17 cellular contexts compared by ENCODE assay signal in genomic region chr19:14480695-14481069, GRCh38. TPM values are rescaled to one million over a fixed set of nuclear protein-coding genes. Genes with fewer than 3 reads are reported as not detected.
DNase-seq lines count a peak whose midpoint lies in the region; TF ChIP-seq lines count a peak whose summit lies in the region.
"Had no signal": no experiment of that assay in that cellular context is flagged by ENCODE, and none has a peak within 500 bp of the region (broad histone marks: within the 10 kb centered on the region; RNA-seq: fewer than 3 reads in every experiment).

No MANE protein-coding gene starts in this region.

- peaks cover 1 to 23% (median 7%) of the 10 kb centered on the region in 3 donors for H3K36me3 Mint-ChIP-seq in CD8-positive, alpha-beta memory T cell
- H3K36me3 Mint-ChIP-seq: activated naive CD4-positive, alpha-beta T cell treated with anti-CD3 and anti-CD28 coated beads, Interleukin-2, amount 50 U/mL, for 24 hours had no signal

- no peak overlapping the region for H2BK15ac ChIP-seq in mesenchymal stem cell (ENCODE audit: low read depth, poor library complexity, severe bottlenecking)

- no peak overlapping the region for H2AK5ac ChIP-seq in mesenchymal stem cell (ENCODE audit: low read length, severe bottlenecking)

- CTCF ChIA-PET in CD8-positive, alpha-beta memory T cell (lab: Charles Lee) = interaction anchor here (0.7 to 5.7 kb wide), 35 partner anchors 8 to 344 kb away, joined by 3 to 29 read pairs (median 5); partner anchors contain the start of genes ADGRE5 and ASF1B

- peaks cover 4 to 9% of the 10 kb centered on the region in 2 donors for H3K27me3 Mint-ChIP-seq in CD8-positive, alpha-beta memory T cell
- H3K27me3 Mint-ChIP-seq: stimulated activated naive CD8-positive, alpha-beta T cell treated with anti-CD3 and anti-CD28 coated beads, Interleukin-15, Interleukin-2, amounts not matched to agents 100 ng/mL and 50 ng/mL, for 24 hours had no signal

- H4K8ac ChIP-seq in mesenchymal stem cell (ENCODE audit: low read length) = peak overlapping the region; percentile 17

- H3K27ac Mint-ChIP-seq in CD8-positive, alpha-beta memory T cell = peak overlapping the region in 2 of 8 donors; percentile 66 to 75
- H3K27ac Mint-ChIP-seq: activated naive CD4-positive, alpha-beta T cell treated with anti-CD3 and anti-CD28 coated beads, Interleukin-2, amount 50 U/mL, for 24 hours; activated T-cell treated with anti-CD3 and anti-CD28 coated beads, Interleukin-2, amount 50 U/mL, for 72 hours; neural progenitor cell; stimulated activated naive CD8-positive, alpha-beta T cell treated with anti-CD3 and anti-CD28 coated beads, Interleukin-15, Interleukin-2, amounts not matched to agents 100 ng/mL and 50 ng/mL, for 24 hours had no signal

- H3K4ac ChIP-seq in mesenchymal stem cell (ENCODE audit: low read depth in 1 of 2, low read length in 2 of 2) = no peak overlapping the region

- no peak overlapping the region for H3K14ac ChIP-seq in mesenchymal stem cell (ENCODE audit: low read length in 2 of 2)

- H3K9me2 ChIP-seq in GM23248 (ENCODE audit: insufficient read depth) = no peaks in the 10 kb centered on the region

- H4K91ac ChIP-seq in mesenchymal stem cell (ENCODE audit: low read length) = no peak overlapping the region

- no peaks in the 10 kb centered on the region for H4K20me1 ChIP-seq in GM23248 (ENCODE audit: insufficient read depth)

- H3K79me1 ChIP-seq in mesenchymal stem cell (replicated peaks; ENCODE audit: low read length, poor library complexity, severe bottlenecking) = peaks cover 32% of the 10 kb centered on the region

- H3K23ac ChIP-seq in mesenchymal stem cell (ENCODE audit: low read length in 2 of 2) = no peak overlapping the region

- H3K79me2 ChIP-seq in GM23248 (ENCODE audit: insufficient read depth) = peaks cover 11% of the 10 kb centered on the region

- intact Hi-C loops in esophagus muscularis mucosa (cut with DNase I) = no loop called here

- no peaks in the 10 kb centered on the region for H3K9me3 ChIP-seq in CD8-positive, alpha-beta memory T cell (ENCODE audit: low read length)
- H3K9me3 ChIP-seq in GM23248 (ENCODE audit: low read depth) = no peaks in the 10 kb centered on the region
- no peaks in the 10 kb centered on the region for H3K9me3 ChIP-seq in mesenchymal stem cell (ENCODE audit: control insufficient read depth, low read length)
- no peaks in the 10 kb centered on the region for H3K9me3 ChIP-seq in esophagus muscularis mucosa
- H3K9me3 ChIP-seq: mucosa of descending colon, tibial nerve had no signal

- H2BK12ac ChIP-seq in mesenchymal stem cell (ENCODE audit: low read length in 2 of 2) = no peak overlapping the region

- WGBS in GM23248 (ENCODE audit: low coverage in 1 of 2, low lambda C conversion rate in 2 of 2, missing lambda C conversion rate in 2 of 2), 2 experiments = 80 to 85% methylated on average over 4 of the region's 4 CpGs
- 48% methylated on average over 3 of the region's 4 CpGs for WGBS in mesenchymal stem cell
- 77% methylated on average over 3 of the region's 4 CpGs for WGBS in esophagus muscularis mucosa

- no peak overlapping the region for H3K9ac ChIP-seq in GM23248
- H3K9ac ChIP-seq in mesenchymal stem cell (ENCODE audit: low read length) = no peak overlapping the region
- H3K9ac ChIP-seq: neural progenitor cell had no signal

- POLR2A ChIA-PET in CD8-positive, alpha-beta memory T cell (lab: Charles Lee) = interaction anchor here (0.6 to 0.9 kb wide), 2 partner anchors 8 to 93 kb away, joined by 3 to 5 read pairs; no protein-coding TSS in a partner anchor

- peaks cover 5% of the 10 kb centered on the region for H3K4me1 ChIP-seq in CD8-positive, alpha-beta memory T cell (ENCODE audit: insufficient read depth, low read length)
- H3K4me1 ChIP-seq in GM23248 (ENCODE audit: insufficient read depth) (peaks cover 6% of the 10 kb centered on the region), mesenchymal stem cell (ENCODE audit: control insufficient read depth, insufficient read depth, low read depth, low read length) (peaks cover 42% of the 10 kb centered on the region), esophagus muscularis mucosa (peaks cover under 1 to 40% (median 28%) of the 10 kb centered on the region in 4 donors)

- 0 out of 2 replicates have a peak, but pooled peaks have one; percentile 3 for TF ChIP-seq CTCF in WI38 (IDR thresholded peaks at IDR 0.05; ENCODE audit: low read depth, low read length)
- no peak for TF ChIP-seq CTCF in esophagus muscularis mucosa (IDR thresholded peaks at IDR 0.05)

- no peaks in the 10 kb centered on the region for H3K36me3 ChIP-seq in CD8-positive, alpha-beta memory T cell (ENCODE audit: insufficient read depth, low read length)
- H3K36me3 ChIP-seq in GM23248 (ENCODE audit: low read depth) = peaks cover 14% of the 10 kb centered on the region; the same call in 1 of the 2 replicates
- peaks cover 44 to 86% of the 10 kb centered on the region in 2 experiments for H3K36me3 ChIP-seq in mesenchymal stem cell (ENCODE audit: control insufficient read depth in 1 of 2, insufficient read depth in 2 of 2, low read depth in 1 of 2, low read length in 2 of 2)
- H3K36me3 ChIP-seq in esophagus muscularis mucosa = peaks cover 20 to 78% (median 60%) of the 10 kb centered on the region in 4 donors
- H3K36me3 ChIP-seq: neural progenitor cell had no signal

- H3K27me3 ChIP-seq in CD8-positive, alpha-beta memory T cell (ENCODE audit: insufficient read depth, low read length, poor library complexity, severe bottlenecking) = no peaks in the 10 kb centered on the region
- H3K27me3 ChIP-seq in GM23248 (replicated peaks; ENCODE audit: insufficient read depth) = no peaks in the 10 kb centered on the region
- no peaks in the 10 kb centered on the region for H3K27me3 ChIP-seq in mesenchymal stem cell (ENCODE audit: control insufficient read depth in 1 of 2, insufficient read depth in 1 of 2, low read length in 2 of 2)
- H3K27me3 ChIP-seq in esophagus muscularis mucosa = peaks cover 0 to under 1% (median 0%) of the 10 kb centered on the region in 4 donors
- H3K27me3 ChIP-seq: neural progenitor cell had no signal

- no peak overlapping the region for H3K18ac ChIP-seq in mesenchymal stem cell (ENCODE audit: low read depth in 1 of 2, low read length in 2 of 2)

- H3K4me1 Mint-ChIP-seq in CD8-positive, alpha-beta memory T cell = peaks cover 10 to 18% (median 12%) of the 10 kb centered on the region in 3 donors

- no peak overlapping the region for H3K27ac ChIP-seq in CD8-positive, alpha-beta memory T cell (ENCODE audit: low read depth, low read length)
- H3K27ac ChIP-seq in GM23248 (no peak overlapping the region), mesenchymal stem cell (ENCODE audit: low read length, poor library complexity, severe bottlenecking) (peak overlapping the region; percentile 8), esophagus muscularis mucosa (replicated peaks in 1 of 4) (no peak overlapping the region)
- H3K27ac ChIP-seq: neural progenitor cell had no signal

- H3K9me3 Mint-ChIP-seq in CD8-positive, alpha-beta memory T cell = no peaks in the 10 kb centered on the region
- H3K9me3 Mint-ChIP-seq: activated naive CD4-positive, alpha-beta T cell treated with anti-CD3 and anti-CD28 coated beads, Interleukin-2, amount 50 U/mL, for 24 hours; activated T-cell treated with anti-CD3 and anti-CD28 coated beads, Interleukin-2, amount 50 U/mL, for 72 hours; neural progenitor cell; stimulated activated naive CD8-positive, alpha-beta T cell treated with anti-CD3 and anti-CD28 coated beads, Interleukin-15, Interleukin-2, amounts not matched to agents 100 ng/mL and 50 ng/mL, for 24 hours had no signal

- in situ Hi-C loops in GM23248 (cut with MboI) = no loop called here

- DNase-seq in CD8-positive, alpha-beta memory T cell = no peak
- peak; percentile 33 for DNase-seq in GM23248
- DNase-seq in mesenchymal stem cell = peak; percentile 67
- DNase-seq in esophagus muscularis mucosa (ENCODE audit: extremely low spot score) = no peak
- DNase-seq in NCI-H1417 (lab: John Stamatoyannopoulos, UW) = no peak
- DNase-seq in DMS 273 treated with DMSO at 0.1 percent for 48 hours (lab: John Stamatoyannopoulos, UW) = no peak
- DNase-seq in cerebellar nuclear complex (lab: John Stamatoyannopoulos, UW) = no peak
- DNase-seq: NCI-H2029 treated with DMSO at 0.1 percent for 48 hours, small intestine, SW 1271 had no signal

- peak overlapping the region in 5 of 7 donors; percentile 15 to 63 (median 24) for H3K4me3 Mint-ChIP-seq in CD8-positive, alpha-beta memory T cell
- H3K4me3 Mint-ChIP-seq: activated naive CD4-positive, alpha-beta T cell treated with anti-CD3 and anti-CD28 coated beads, Interleukin-2, amount 50 U/mL, for 24 hours; activated T-cell treated with anti-CD3 and anti-CD28 coated beads, Interleukin-2, amount 50 U/mL, for 72 hours; neural progenitor cell; stimulated activated naive CD8-positive, alpha-beta T cell treated with anti-CD3 and anti-CD28 coated beads, Interleukin-15, Interleukin-2, amounts not matched to agents 100 ng/mL and 50 ng/mL, for 24 hours had no signal

- H3K4me2 ChIP-seq in GM23248 (ENCODE audit: unreplicated experiment) (no peak overlapping the region), mesenchymal stem cell (ENCODE audit: low read length, poor library complexity, severe bottlenecking) (no peak overlapping the region)
- H3K4me2 ChIP-seq: neural progenitor cell had no signal

- peaks cover 6% of the 10 kb centered on the region; the same call in 1 of the 2 replicates for H3F3A ChIP-seq in GM23248 (ENCODE audit: insufficient read depth)

- H3K4me3 ChIP-seq in CD8-positive, alpha-beta memory T cell (ENCODE audit: low read length) = no peak overlapping the region
- no peak overlapping the region for H3K4me3 ChIP-seq in GM23248
- H3K4me3 ChIP-seq in WI38 (ENCODE audit: low read depth, low read length) = no peak overlapping the region
- no peak overlapping the region for H3K4me3 ChIP-seq in mesenchymal stem cell (ENCODE audit: insufficient read depth in 1 of 2, low read depth in 1 of 2, low read length in 2 of 2)
- H3K4me3 ChIP-seq in esophagus muscularis mucosa = no peak overlapping the region
- H3K4me3 ChIP-seq: mucosa of descending colon, neural progenitor cell, tibial nerve had no signal

- TF ChIP-seq POLR2A in esophagus muscularis mucosa (IDR thresholded peaks at IDR 0.05; ENCODE audit: low read depth) = no peak

- no peak overlapping the region for H2AFZ ChIP-seq in GM23248
- H2AFZ ChIP-seq in mesenchymal stem cell (ENCODE audit: low read depth, low read length) = no peak overlapping the region
- H2AFZ ChIP-seq: neural progenitor cell had no signal

- no peak for TF ChIP-seq EP300 in esophagus muscularis mucosa (IDR thresholded peaks at IDR 0.05)

- no peak overlapping the region for H2BK5ac ChIP-seq in mesenchymal stem cell (ENCODE audit: low read depth, low read length, poor library complexity, severe bottlenecking)

- H2BK120ac ChIP-seq in mesenchymal stem cell (ENCODE audit: low read depth, low read length) = no peak overlapping the region

RNA-seq across cellular contexts. Expression of gene PTGER1, which starts 5.5 kb away (rescaled TPM):
- not detected for total RNA-seq in CD8-positive, alpha-beta memory T cell
- not detected for polyA plus RNA-seq in CD8-positive, alpha-beta memory T cell
- 0.22 and 2.5 TPM in 2 replicates for total RNA-seq in GM23248 (2014; rRNA removed; shearing (Covaris generic))
- 0.79 and 0.80 TPM in 2 replicates for polyA plus RNA-seq in GM23248 (2016; fragmentation: Nextera tagmentation; extraction: Ambion mirVana)
- 1.2 TPM for polyA plus RNA-seq in mesenchymal stem cell (2013, experiment 1 of 2)
- 1.3 TPM for polyA plus RNA-seq in mesenchymal stem cell (2013, experiment 2 of 2)
- 1 to 10 TPM in 2 of 4 donors, under 1 TPM in 1, not detected in 1; 0.80 to 1.8 (median 1.3) TPM for total RNA-seq in esophagus muscularis mucosa

RNA-seq across cellular contexts. Expression of gene GIPC1, which starts 15.2 kb away (rescaled TPM):
- 10 to 100 TPM; 32.7 to 36.7 TPM for total RNA-seq in CD8-positive, alpha-beta memory T cell
- polyA plus RNA-seq in CD8-positive, alpha-beta memory T cell = 43.4 TPM
- total RNA-seq in GM23248 (2014; rRNA removed; shearing (Covaris generic)) = 143 and 173 TPM in 2 replicates
- polyA plus RNA-seq in GM23248 (2016; fragmentation: Nextera tagmentation; extraction: Ambion mirVana) = 106 and 112 TPM in 2 replicates
- 120 TPM for polyA plus RNA-seq in mesenchymal stem cell (2013, experiment 1 of 2)
- polyA plus RNA-seq in mesenchymal stem cell (2013, experiment 2 of 2) = 116 TPM
- 100 to 1,000 TPM in 3 of 4 donors, 10 to 100 TPM in 1; 88.5 to 138 (median 108) TPM for total RNA-seq in esophagus muscularis mucosa

RNA-seq across cellular contexts. Expression of gene DNAJB1, which starts 37.5 kb away (rescaled TPM):
- total RNA-seq in CD8-positive, alpha-beta memory T cell = 100 to 1,000 TPM in 1 of 2 experiments, 10 to 100 TPM in 1; 98.6 to 103 TPM
- polyA plus RNA-seq in CD8-positive, alpha-beta memory T cell = 385 TPM
- total RNA-seq in GM23248 (2014; rRNA removed; shearing (Covaris generic)) = 82.5 and 101 TPM in 2 replicates
- 124 and 127 TPM in 2 replicates for polyA plus RNA-seq in GM23248 (2016; fragmentation: Nextera tagmentation; extraction: Ambion mirVana)
- polyA plus RNA-seq in mesenchymal stem cell (2013, experiment 1 of 2) = 59.4 TPM
- 60.1 TPM for polyA plus RNA-seq in mesenchymal stem cell (2013, experiment 2 of 2)
- 100 to 1,000 TPM in 1 of 4 donors, 10 to 100 TPM in 3; 50.3 to 102 (median 86.3) TPM for total RNA-seq in esophagus muscularis mucosa

RNA-seq across cellular contexts. Expression of gene PKN1, which starts 47.6 kb away (rescaled TPM):
- 100 to 1,000 TPM; 177 to 205 TPM for total RNA-seq in CD8-positive, alpha-beta memory T cell
- 86.6 TPM for polyA plus RNA-seq in CD8-positive, alpha-beta memory T cell
- 128 and 139 TPM in 2 replicates for total RNA-seq in GM23248 (2014; rRNA removed; shearing (Covaris generic))
- polyA plus RNA-seq in GM23248 (2016; fragmentation: Nextera tagmentation; extraction: Ambion mirVana) = 47.2 and 56.4 TPM in 2 replicates
- 75.4 TPM for polyA plus RNA-seq in mesenchymal stem cell (2013, experiment 1 of 2)
- polyA plus RNA-seq in mesenchymal stem cell (2013, experiment 2 of 2) = 74.2 TPM
- total RNA-seq in esophagus muscularis mucosa = 100 to 1,000 TPM; 120 to 233 (median 167) TPM

RNA-seq across cellular contexts. Expression of gene TECR, which starts 48.7 kb away (rescaled TPM):
- 100 to 1,000 TPM; 114 to 123 TPM for total RNA-seq in CD8-positive, alpha-beta memory T cell
- polyA plus RNA-seq in CD8-positive, alpha-beta memory T cell = 268 TPM
- 38.8 and 40.1 TPM in 2 replicates for total RNA-seq in GM23248 (2014; rRNA removed; shearing (Covaris generic))
- 129 and 132 TPM in 2 replicates for polyA plus RNA-seq in GM23248 (2016; fragmentation: Nextera tagmentation; extraction: Ambion mirVana)
- 136 TPM for polyA plus RNA-seq in mesenchymal stem cell (2013, experiment 1 of 2)
- polyA plus RNA-seq in mesenchymal stem cell (2013, experiment 2 of 2) = 131 TPM
- 10 to 100 TPM; 18.7 to 32.7 (median 25.7) TPM for total RNA-seq in esophagus muscularis mucosa

Comparison
In these comparisons a context has a peak if more than half of its experiments do, and no peak if none do; other contexts are left out.
1. DNase-seq: peak in GM23248 (single experiment) and mesenchymal stem cell (single experiment); none in CD8-positive, alpha-beta memory T cell (0 of 5), esophagus muscularis mucosa (single experiment), NCI-H1417 (0 of 3), DMS 273 treated with DMSO at 0.1 percent for 48 hours (single experiment) and cerebellar nuclear complex (0 of 2).